1 cellular context compared by ENCODE assay signal in genomic region chr1:15244813-15245212, GRCh38.
TF ChIP-seq lines count a peak whose summit lies in the region.

No MANE protein-coding gene starts in this region.

TF ChIP-seq in WTC11, 78 proteins besides CTCF, POLR2A, EP300 and RAD21 (continued from another document):
- no peak for TF ChIP-seq ZSCAN18 (CRISPR knock-in tag; IDR thresholded peaks at IDR 0.05)
- TF ChIP-seq ZNF281 (CRISPR knock-in tag; IDR thresholded peaks at IDR 0.05) = 0 out of 2 replicates have a peak, but pooled peaks have one; percentile 27
- TF ChIP-seq ZNF416 (CRISPR knock-in tag; IDR thresholded peaks at IDR 0.05) = no peak
- TF ChIP-seq TP53 (CRISPR knock-in tag; IDR thresholded peaks at IDR 0.05) = no peak
- TF ChIP-seq USF2 (CRISPR knock-in tag; IDR thresholded peaks at IDR 0.05) = peak; percentile 88
- TF ChIP-seq NFE2L1 (CRISPR knock-in tag; IDR thresholded peaks at IDR 0.05) = no peak
- TF ChIP-seq ESRRA (CRISPR knock-in tag; IDR thresholded peaks at IDR 0.05; ENCODE audit: borderline replicate concordance) = no peak
- TF ChIP-seq NFATC4 (CRISPR knock-in tag; IDR thresholded peaks at IDR 0.05) = no peak
- TF ChIP-seq ZNF121 (CRISPR knock-in tag; IDR thresholded peaks at IDR 0.05) = no peak
- TF ChIP-seq ZNF138 (CRISPR knock-in tag; conservative IDR thresholded peaks at IDR 0.05) = no peak
- TF ChIP-seq ZNF423 (CRISPR knock-in tag; IDR thresholded peaks at IDR 0.05) = no peak
- no peak for TF ChIP-seq CREB1 (CRISPR knock-in tag; IDR thresholded peaks at IDR 0.05)
- no peak for TF ChIP-seq JUN (CRISPR knock-in tag; IDR thresholded peaks at IDR 0.05)
- no peak for TF ChIP-seq AR (CRISPR knock-in tag; IDR thresholded peaks at IDR 0.05)
- 0 out of 2 replicates have a peak, but pooled peaks have one; percentile 23 for TF ChIP-seq SP1 (CRISPR knock-in tag; conservative IDR thresholded peaks at IDR 0.05)
- TF ChIP-seq MAX (CRISPR knock-in tag; IDR thresholded peaks at IDR 0.05) = peak; percentile 65; the same call in 1 of the 2 replicates
- TF ChIP-seq ATF6 (CRISPR knock-in tag; IDR thresholded peaks at IDR 0.05) = no peak
- no peak for TF ChIP-seq CDX4 (CRISPR knock-in tag; IDR thresholded peaks at IDR 0.05; ENCODE audit: borderline replicate concordance)
